Comparison of ENCODE assay signal across 1 cellular context in genomic region chr17:237406-237955, GRCh38.
TF ChIP-seq lines count a peak whose summit lies in the region.

No MANE protein-coding gene starts in this region.

TF ChIP-seq in IMR-90, 13 proteins besides CTCF, POLR2A, EP300 and RAD21:
- TF ChIP-seq FOS (IDR thresholded peaks at IDR 0.05; ENCODE audit: low read depth, low read length), result no peak
- no peak for TF ChIP-seq BHLHE40 (IDR thresholded peaks at IDR 0.05; ENCODE audit: low read depth, low read length)
- TF ChIP-seq NFE2L2 (IDR thresholded peaks at IDR 0.05; ENCODE audit: low read depth, low read length), result no peak
- TF ChIP-seq USF2 (IDR thresholded peaks at IDR 0.05; ENCODE audit: low read depth, low read length), result no peak
- TF ChIP-seq MXI1 (IDR thresholded peaks at IDR 0.05; ENCODE audit: borderline replicate concordance, low read depth, low read length), result no peak
- no peak for TF ChIP-seq RCOR1 (IDR thresholded peaks at IDR 0.05; ENCODE audit: insufficient replicate concordance, low read length)
- TF ChIP-seq CEBPB (IDR thresholded peaks at IDR 0.05; ENCODE audit: low read depth, low read length), result no peak
- no peak for TF ChIP-seq MAFK (IDR thresholded peaks at IDR 0.05; ENCODE audit: low read depth, low read length)
- no peak for TF ChIP-seq SMC3 (IDR thresholded peaks at IDR 0.05; ENCODE audit: low read depth, low read length)
- no peak for TF ChIP-seq MAZ (IDR thresholded peaks at IDR 0.05; ENCODE audit: borderline replicate concordance, low read depth, low read length)
- TF ChIP-seq ELK1 (IDR thresholded peaks at IDR 0.05; ENCODE audit: borderline replicate concordance, low read depth, low read length), result no peak
TF ChIP-seq in IMR-90: peak in this region for 0.
